In the genomic region with DNA sequence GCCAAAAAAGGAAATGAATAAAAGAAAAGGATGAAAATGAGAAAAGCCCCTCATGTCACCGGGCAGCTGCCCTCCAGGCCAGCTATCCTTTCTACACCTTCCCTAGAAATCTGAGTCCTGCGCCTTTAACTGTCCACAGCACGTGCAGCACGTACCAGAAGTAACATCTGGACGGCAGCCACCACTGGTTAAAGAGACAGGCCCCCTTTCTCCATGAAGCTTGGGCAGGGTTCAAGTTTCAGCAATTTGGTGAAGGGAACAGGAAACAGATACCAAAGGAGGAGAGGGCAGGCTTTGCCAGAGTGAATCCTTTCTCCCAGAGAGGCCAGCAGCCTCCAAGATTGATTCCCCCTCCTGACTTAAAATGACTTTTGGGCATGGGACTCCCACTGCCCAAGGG, we compare ENCODE assay signal across 8 cellular contexts. TPM values are rescaled to one million over a fixed set of nuclear protein-coding genes. Genes with fewer than 3 reads are reported as not detected.
DNase-seq lines count a peak whose midpoint lies in the region; ATAC-seq and TF ChIP-seq lines count a peak whose summit lies in the region.

No MANE protein-coding gene starts in this region.

- DNase-seq in stimulated activated CD4-positive, alpha-beta T cell treated with anti-CD3 and anti-CD28 coated beads, Interleukin-15, amount 100 ng/mL, for 24 hours, result peak; percentile 20
- no peak for DNase-seq in stimulated activated CD4-positive, alpha-beta T cell treated with anti-CD3 and anti-CD28 coated beads, Interleukin-2, amount 100 ng/mL, for 48 hours
- DNase-seq in heart right ventricle (peak; percentile 66 to 76), superior temporal gyrus (ENCODE audit: extremely low spot score) (no peak), NCI-H2081 treated with DMSO at 0.1 percent for 48 hours (lab: John Stamatoyannopoulos, UW) (no peak)

- 0 to 2% methylated on average over 5 of the region's 5 CpGs for WGBS in heart right ventricle, 2 donors

- H3K27ac ChIP-seq in heart right ventricle (peak overlapping the region; percentile 3 to 90 (median 74)), stomach smooth muscle (ENCODE audit: low read length) (no peak overlapping the region)

- TF ChIP-seq CTCF in heart right ventricle (IDR thresholded peaks at IDR 0.05), result no peak

- H3K36me3 ChIP-seq in heart right ventricle, result no peaks in the 10 kb centered on the region
- no peaks in the 10 kb centered on the region for H3K36me3 ChIP-seq in stomach smooth muscle (ENCODE audit: control insufficient read depth in 2 of 2, insufficient read depth in 2 of 2, low read length in 2 of 2)

- no peaks in the 10 kb centered on the region for H3K9me3 ChIP-seq in heart right ventricle
- no peaks in the 10 kb centered on the region for H3K9me3 ChIP-seq in stomach smooth muscle (ENCODE audit: control insufficient read depth in 2 of 2, low read length in 2 of 2)

- intact Hi-C loops in heart right ventricle (cut with DNase I), result loop anchor here in 1 of 10 donors (5.0 kb wide), 1 partner anchor 47 kb away; no protein-coding TSS in a partner anchor

- H3K9ac ChIP-seq in stomach smooth muscle (ENCODE audit: low read length in 2 of 2), result peak overlapping the region; percentile 6 to 36

- no peak for ATAC-seq in SK-N-SH treated with all-trans-retinoic acid at 6 μM for 48 hours
- ATAC-seq in heart right ventricle, result peak in 2 of 8 donors; percentile 15 to 23
- ATAC-seq in GM21526 (IDR thresholded peaks at IDR 0.05; ENCODE audit: low FRiP score, unreplicated experiment), result no peak

- H3K4me3 ChIP-seq in heart right ventricle (peak overlapping the region in 2 of 10 donors; percentile 10 to 15), stomach smooth muscle (ENCODE audit: low read length in 2 of 2) (peak overlapping the region in 1 of 2 donors; percentile 52)

- no peaks in the 10 kb centered on the region for H3K27me3 ChIP-seq in heart right ventricle
- no peaks in the 10 kb centered on the region for H3K27me3 ChIP-seq in stomach smooth muscle (ENCODE audit: control insufficient read depth in 1 of 2, insufficient read depth in 2 of 2, low read length in 2 of 2)

- H3K4me1 ChIP-seq in heart right ventricle, result peaks cover 17 to 80% (median 59%) of the 10 kb centered on the region in 9 donors
- peaks cover 24% of the 10 kb centered on the region for H3K4me1 ChIP-seq in stomach smooth muscle (ENCODE audit: control insufficient read depth, insufficient read depth, low read length)

TF ChIP-seq in SK-N-SH treated with all-trans-retinoic acid at 6 μM for 48 hours, 23 proteins besides CTCF, POLR2A, EP300 and RAD21:
- TF ChIP-seq ZC3H10 (CRISPR knock-in tag; IDR thresholded peaks at IDR 0.05) (no peak), TSHZ2 (CRISPR knock-in tag; IDR thresholded peaks at IDR 0.05) (no peak), TCF4 (CRISPR knock-in tag; IDR thresholded peaks at IDR 0.05; ENCODE audit: borderline replicate concordance) (peak; percentile 47; the same call in 1 of the 2 replicates), ZFP30 (CRISPR knock-in tag; IDR thresholded peaks at IDR 0.05) (no peak), ZNF8 (CRISPR knock-in tag; IDR thresholded peaks at IDR 0.05) (0 out of 2 replicates have a peak, but pooled peaks have one; percentile 18), CSRNP3 (CRISPR knock-in tag; IDR thresholded peaks at IDR 0.05) (no peak), TOX (CRISPR knock-in tag; IDR thresholded peaks at IDR 0.05; ENCODE audit: borderline replicate concordance) (no peak), SNAI2 (CRISPR knock-in tag; IDR thresholded peaks at IDR 0.05) (no peak), ZFP3 (CRISPR knock-in tag; IDR thresholded peaks at IDR 0.05) (no peak)
- TF ChIP-seq, protein P1, sequence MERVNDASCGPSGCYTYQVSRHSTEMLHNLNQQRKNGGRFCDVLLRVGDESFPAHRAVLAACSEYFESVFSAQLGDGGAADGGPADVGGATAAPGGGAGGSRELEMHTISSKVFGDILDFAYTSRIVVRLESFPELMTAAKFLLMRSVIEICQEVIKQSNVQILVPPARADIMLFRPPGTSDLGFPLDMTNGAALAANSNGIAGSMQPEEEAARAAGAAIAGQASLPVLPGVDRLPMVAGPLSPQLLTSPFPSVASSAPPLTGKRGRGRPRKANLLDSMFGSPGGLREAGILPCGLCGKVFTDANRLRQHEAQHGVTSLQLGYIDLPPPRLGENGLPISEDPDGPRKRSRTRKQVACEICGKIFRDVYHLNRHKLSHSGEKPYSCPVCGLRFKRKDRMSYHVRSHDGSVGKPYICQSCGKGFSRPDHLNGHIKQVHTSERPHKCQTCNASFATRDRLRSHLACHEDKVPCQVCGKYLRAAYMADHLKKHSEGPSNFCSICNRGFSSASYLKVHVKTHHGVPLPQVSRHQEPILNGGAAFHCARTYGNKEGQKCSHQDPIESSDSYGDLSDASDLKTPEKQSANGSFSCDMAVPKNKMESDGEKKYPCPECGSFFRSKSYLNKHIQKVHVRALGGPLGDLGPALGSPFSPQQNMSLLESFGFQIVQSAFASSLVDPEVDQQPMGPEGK (CRISPR knock-in tag; IDR thresholded peaks at IDR 0.05; ENCODE audit: borderline replicate concordance), result no peak

RNA-seq across cellular contexts. Expression of gene KIAA2013, which starts 3.6 kb away (rescaled TPM):
- total RNA-seq in heart right ventricle, result 10 to 100 TPM; 35.5 to 47.8 (median 39.0) TPM
- 10 to 100 TPM; 23.3 to 44.7 TPM for polyA plus RNA-seq in heart right ventricle

RNA-seq across cellular contexts. Expression of gene PLOD1, which starts 4.7 kb away (rescaled TPM):
- total RNA-seq in heart right ventricle, result 10 to 100 TPM; 27.3 to 95.3 (median 44.4) TPM
- 100 to 1,000 TPM in 1 of 2 donors, 10 to 100 TPM in 1; 53.0 to 102 TPM for polyA plus RNA-seq in heart right ventricle

RNA-seq across cellular contexts. Expression of gene MFN2, which starts 50.4 kb away (rescaled TPM):
- 1,000 to 10,000 TPM in 1 of 10 donors, 100 to 1,000 TPM in 9; 470 to 1,066 (median 788) TPM for total RNA-seq in heart right ventricle
- polyA plus RNA-seq in heart right ventricle, result 100 to 1,000 TPM; 154 to 171 TPM

Comparison
In these comparisons a context has a peak if more than half of its experiments do, and no peak if none do; other contexts are left out.
1. DNase-seq: peak in stimulated activated CD4-positive, alpha-beta T cell treated with anti-CD3 and anti-CD28 coated beads, Interleukin-15, amount 100 ng/mL, for 24 hours (single experiment) and heart right ventricle (2 of 2); none in stimulated activated CD4-positive, alpha-beta T cell treated with anti-CD3 and anti-CD28 coated beads, Interleukin-2, amount 100 ng/mL, for 48 hours (0 of 2), superior temporal gyrus (single experiment) and NCI-H2081 treated with DMSO at 0.1 percent for 48 hours (single experiment).